In genomic region chr2:212921711-212922110, GRCh38 we compare ENCODE assay signal across 30 cellular contexts.
"Had no signal": no experiment of that assay in that cellular context is flagged by ENCODE, and none has a peak within 500 bp of the region (broad histone marks: within the 10 kb centered on the region; RNA-seq: fewer than 3 reads in every experiment).

No MANE protein-coding gene starts in this region.

- H3K27me3 Mint-ChIP-seq: naive B cell, progenitor cell of endocrine pancreas had no signal

- H3K4me3 ChIP-seq: left lung, lower lobe of right lung, neural progenitor cell, ovary, right atrium auricular region, skin epidermis, stomach, testis, thyroid gland, transverse colon, upper lobe of left lung, vagina had no signal

- H3K36me3 ChIP-seq: left lung, lower lobe of right lung, neural progenitor cell, neutrophil, ovary, right atrium auricular region, stomach, thyroid gland, transverse colon, upper lobe of left lung, vagina had no signal

- H3K36me3 Mint-ChIP-seq: mesothelial cell of epicardium, naive B cell, natural killer cell, neural progenitor cell had no signal

- H3K27ac ChIP-seq: left lung, lower lobe of right lung, neural progenitor cell, neutrophil, ovary, right atrium auricular region, skin epidermis, stomach, testis, thyroid gland, transverse colon, upper lobe of left lung, vagina had no signal

- H3K4me1 Mint-ChIP-seq: naive B cell had no signal

- ATAC-seq: left colon; left lung; lower lobe of right lung; natural killer cell; sciatic nerve; stimulated activated effector memory CD8-positive, alpha-beta T cell treated with anti-CD3 and anti-CD28 coated beads, Interleukin-12 subunit alpha, Interleukin-12 subunit beta, amount 100 ng/mL, for 72 hours; stimulated activated naive CD8-positive, alpha-beta T cell treated with anti-CD3 and anti-CD28 coated beads, Interleukin-15, Interleukin-2, amounts not matched to agents 100 U/mL and 50 U/mL, for 24 hours had no signal

- H3K9me3 ChIP-seq: lower lobe of right lung, neutrophil, ovary, testis, thyroid gland, transverse colon, upper lobe of left lung, vagina had no signal

- H3K4me3 Mint-ChIP-seq: immature natural killer cell; mesothelial cell of epicardium; naive B cell; natural killer cell; nephron progenitor cell; neural progenitor cell; stimulated activated effector memory CD8-positive, alpha-beta T cell treated with anti-CD3 and anti-CD28 coated beads, Interleukin-12 subunit alpha, Interleukin-12 subunit beta, amount 100 ng/mL, for 72 hours had no signal

- H3K27ac Mint-ChIP-seq: immature natural killer cell; mesothelial cell of epicardium; natural killer cell; nephron progenitor cell; neural progenitor cell; progenitor cell of endocrine pancreas; stimulated activated effector memory CD8-positive, alpha-beta T cell treated with anti-CD3 and anti-CD28 coated beads, Interleukin-12 subunit alpha, Interleukin-12 subunit beta, amount 100 ng/mL, for 72 hours had no signal

- DNase-seq: hypothalamus; immature natural killer cell; kidney; left colon; left lung; lower lobe of right lung; mesendoderm; naive B cell; natural killer cell; nephron progenitor cell; ovary; stimulated activated CD4-positive, alpha-beta T cell treated with anti-CD3 and anti-CD28 coated beads, Interleukin-12 subunit alpha, Interleukin-12 subunit beta, amount 100 ng/mL, for 4 hours; stimulated activated CD4-positive, alpha-beta T cell treated with anti-CD3 and anti-CD28 coated beads, Interleukin-15, amount 100 ng/mL, for 24 hours; stimulated activated CD4-positive, alpha-beta T cell treated with anti-CD3 and anti-CD28 coated beads, Interleukin-2, amount 100 ng/mL, for 24 hours; stimulated activated CD4-positive, alpha-beta T cell treated with anti-CD3 and anti-CD28 coated beads, Interleukin-4, amount 100 ng/mL, for 24 hours; stimulated activated naive CD8-positive, alpha-beta T cell treated with anti-CD3 and anti-CD28 coated beads, Interleukin-15, Interleukin-2, amounts not matched to agents 100 U/mL and 50 U/mL, for 24 hours; stomach; testis; thyroid gland; transverse colon; upper lobe of left lung had no signal

- H3K27me3 ChIP-seq: left lung, neural progenitor cell, neutrophil, ovary, right atrium auricular region, stomach, testis, thyroid gland, transverse colon, upper lobe of left lung, vagina had no signal

- H3K4me1 ChIP-seq: left lung, lower lobe of right lung, right atrium auricular region, stomach, testis, upper lobe of left lung had no signal
